In the genomic region with DNA sequence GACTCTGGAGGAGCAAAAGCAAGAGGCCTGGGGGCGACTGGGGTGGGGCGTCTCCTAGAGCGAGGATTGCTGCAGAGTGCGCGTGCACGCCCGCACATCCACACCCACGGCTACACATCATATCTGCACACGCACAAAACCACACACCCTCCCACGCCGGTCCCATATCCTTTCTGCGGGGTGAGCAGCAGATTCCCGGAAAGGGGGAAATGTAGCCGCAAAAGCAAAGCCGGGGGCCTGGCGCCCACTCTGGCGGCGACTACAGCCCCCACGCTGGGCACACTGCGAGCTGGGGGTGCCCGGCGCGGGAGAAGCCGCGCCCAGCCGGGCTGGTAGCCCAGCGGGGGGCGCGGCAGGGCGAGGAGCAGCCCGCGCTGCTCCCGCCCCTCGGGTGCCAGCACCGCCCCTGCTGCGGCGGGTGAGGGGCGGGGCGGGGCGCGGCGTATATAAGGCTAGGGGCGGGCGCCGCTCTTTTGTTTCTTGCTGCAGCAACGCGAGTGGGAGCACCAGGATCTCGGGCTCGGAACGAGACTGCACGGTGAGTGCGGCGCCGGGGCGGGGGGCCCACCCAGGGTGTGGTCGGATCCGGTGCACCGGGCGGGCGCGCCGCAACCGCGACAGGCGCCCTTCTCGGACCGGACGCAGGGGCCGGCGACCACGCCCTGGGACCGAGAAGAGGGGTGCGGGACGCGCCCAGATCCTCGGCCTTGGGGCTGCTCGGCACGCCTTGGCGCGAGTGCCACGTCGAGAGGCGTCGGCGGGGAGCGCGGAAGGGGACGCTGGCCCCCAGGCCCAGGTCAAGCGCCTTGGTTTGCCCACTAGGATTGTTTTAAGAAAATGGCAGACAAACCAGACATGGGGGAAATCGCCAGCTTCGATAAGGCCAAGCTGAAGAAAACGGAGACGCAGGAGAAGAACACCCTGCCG, we compare ENCODE assay signal across 1 cellular context.
TF ChIP-seq lines count a peak whose summit lies in the region.

TMSB10 (plus strand) TSS at position 476 of the 927 bp plus-strand sequence.

TF ChIP-seq in K562, 482 proteins besides CTCF, POLR2A, EP300 and RAD21 (continued from another document and continues in another):
- TF ChIP-seq, protein P1, sequence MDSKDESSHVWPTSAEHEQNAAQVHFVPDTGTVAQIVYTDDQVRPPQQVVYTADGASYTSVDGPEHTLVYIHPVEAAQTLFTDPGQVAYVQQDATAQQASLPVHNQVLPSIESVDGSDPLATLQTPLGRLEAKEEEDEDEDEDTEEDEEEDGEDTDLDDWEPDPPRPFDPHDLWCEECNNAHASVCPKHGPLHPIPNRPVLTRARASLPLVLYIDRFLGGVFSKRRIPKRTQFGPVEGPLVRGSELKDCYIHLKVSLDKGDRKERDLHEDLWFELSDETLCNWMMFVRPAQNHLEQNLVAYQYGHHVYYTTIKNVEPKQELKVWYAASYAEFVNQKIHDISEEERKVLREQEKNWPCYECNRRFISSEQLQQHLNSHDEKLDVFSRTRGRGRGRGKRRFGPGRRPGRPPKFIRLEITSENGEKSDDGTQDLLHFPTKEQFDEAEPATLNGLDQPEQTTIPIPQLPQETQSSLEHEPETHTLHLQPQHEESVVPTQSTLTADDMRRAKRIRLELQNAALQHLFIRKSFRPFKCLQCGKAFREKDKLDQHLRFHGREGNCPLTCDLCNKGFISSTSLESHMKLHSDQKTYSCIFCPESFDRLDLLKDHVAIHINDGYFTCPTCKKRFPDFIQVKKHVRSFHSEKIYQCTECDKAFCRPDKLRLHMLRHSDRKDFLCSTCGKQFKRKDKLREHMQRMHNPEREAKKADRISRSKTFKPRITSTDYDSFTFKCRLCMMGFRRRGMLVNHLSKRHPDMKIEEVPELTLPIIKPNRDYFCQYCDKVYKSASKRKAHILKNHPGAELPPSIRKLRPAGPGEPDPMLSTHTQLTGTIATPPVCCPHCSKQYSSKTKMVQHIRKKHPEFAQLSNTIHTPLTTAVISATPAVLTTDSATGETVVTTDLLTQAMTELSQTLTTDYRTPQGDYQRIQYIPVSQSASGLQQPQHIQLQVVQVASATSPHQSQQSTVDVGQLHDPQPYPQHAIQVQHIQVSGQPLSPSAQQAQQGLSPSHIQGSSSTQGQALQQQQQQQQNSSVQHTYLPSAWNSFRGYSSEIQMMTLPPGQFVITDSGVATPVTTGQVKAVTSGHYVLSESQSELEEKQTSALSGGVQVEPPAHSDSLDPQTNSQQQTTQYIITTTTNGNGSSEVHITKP (IDR thresholded peaks at IDR 0.05; ENCODE audit: partially characterized antibody), result peak; percentile 89
- TF ChIP-seq ZNF583 (CRISPR knock-in tag; IDR thresholded peaks at IDR 0.05) (0 out of 2 replicates have a peak, but pooled peaks have one; percentile 20), ZNF277 (CRISPR knock-in tag; IDR thresholded peaks at IDR 0.05; ENCODE audit: borderline replicate concordance) (no peak), E2F3 (CRISPR knock-in tag; IDR thresholded peaks at IDR 0.05) (no peak), POLR2AphosphoS2 (IDR thresholded peaks at IDR 0.05; ENCODE audit: low read length) (peak; percentile 79; the same call in 1 of the 2 replicates), SLC30A9 (CRISPR knock-in tag; IDR thresholded peaks at IDR 0.05) (no peak), HNRNPUL1 (IDR thresholded peaks at IDR 0.05; ENCODE audit: low read length) (no peak), BDP1 (IDR thresholded peaks at IDR 0.05; ENCODE audit: insufficient read depth, insufficient read length) (no peak), MEF2A (IDR thresholded peaks at IDR 0.05; ENCODE audit: control insufficient read depth, low read depth, low read length) (no peak), ZNF263 (CRISPR knock-in tag; IDR thresholded peaks at IDR 0.05; ENCODE audit: borderline replicate concordance) (peak; percentile 83), ELK3 (CRISPR knock-in tag; IDR thresholded peaks at IDR 0.05) (no peak), KDM5B (IDR thresholded peaks at IDR 0.05; ENCODE audit: insufficient replicate concordance, low read depth, low read length) (peak; percentile 96), ETV6 (IDR thresholded peaks at IDR 0.05; ENCODE audit: borderline replicate concordance in 1 of 2, low read depth in 2 of 2, low read length in 1 of 2) (0 out of 4 replicates have a peak, but pooled peaks of 1 of the 2 experiments have one; percentile 59), ETV6 (CRISPR knock-in tag; IDR thresholded peaks at IDR 0.05; ENCODE audit: borderline replicate concordance) (no peak), THRAP3 (IDR thresholded peaks at IDR 0.05; ENCODE audit: borderline replicate concordance) (no peak), STAG1 (CRISPR knock-in tag; IDR thresholded peaks at IDR 0.05; ENCODE audit: borderline replicate concordance) (no peak), TRIM24 (IDR thresholded peaks at IDR 0.05) (no peak), ZBTB1 (CRISPR knock-in tag; IDR thresholded peaks at IDR 0.05; ENCODE audit: borderline replicate concordance, low read depth) (peak; percentile 86), TAF9B (IDR thresholded peaks at IDR 0.05; ENCODE audit: partially characterized antibody) (no peak), HIVEP1 (CRISPR knock-in tag; IDR thresholded peaks at IDR 0.05) (no peak), RBM25 (IDR thresholded peaks at IDR 0.05; ENCODE audit: low read depth, low read length, severe bottlenecking) (peak; percentile 43), ZNF780A (CRISPR knock-in tag; IDR thresholded peaks at IDR 0.05) (no peak), FOXM1 (IDR thresholded peaks at IDR 0.05; ENCODE audit: low read depth) (no peak), FOXM1 (CRISPR knock-in tag; IDR thresholded peaks at IDR 0.05; ENCODE audit: low read depth) (peak; percentile 40; the same call in 1 of the 2 replicates), TRIM28 (IDR thresholded peaks at IDR 0.05) (no peak), CAMTA2 (CRISPR knock-in tag; conservative IDR thresholded peaks at IDR 0.05) (no peak), ZNF124 (CRISPR knock-in tag; IDR thresholded peaks at IDR 0.05) (no peak), NR2F6 (CRISPR knock-in tag; IDR thresholded peaks at IDR 0.05) (no peak), CLOCK (CRISPR knock-in tag; IDR thresholded peaks at IDR 0.05; ENCODE audit: borderline replicate concordance) (no peak), KLF1 (tag; IDR thresholded peaks at IDR 0.05) (peak; percentile 96), JUNB (CRISPR knock-in tag; conservative IDR thresholded peaks at IDR 0.05) (no peak), RB1 (IDR thresholded peaks at IDR 0.05; ENCODE audit: low read depth) (peak; percentile 81), HSF4 (CRISPR knock-in tag; IDR thresholded peaks at IDR 0.05; ENCODE audit: borderline replicate concordance) (no peak), NEUROD1 (IDR thresholded peaks at IDR 0.05; ENCODE audit: borderline replicate concordance, low read depth, low read length, partially characterized antibody) (peak; percentile 10), HDAC8 (tag; IDR thresholded peaks at IDR 0.05) (0 out of 2 replicates have a peak, but pooled peaks have one; percentile 12), CHD4 (IDR thresholded peaks at IDR 0.05; ENCODE audit: insufficient read depth, insufficient replicate concordance, low read depth, low read length, poor library complexity, severe bottlenecking) (no peak), TFAM (CRISPR knock-in tag; conservative IDR thresholded peaks at IDR 0.05) (no peak), ELF4 (CRISPR knock-in tag; IDR thresholded peaks at IDR 0.05) (no peak), MEF2D (tag; conservative IDR thresholded peaks at IDR 0.05; ENCODE audit: low read depth) (no peak), ZKSCAN3 (CRISPR knock-in tag; IDR thresholded peaks at IDR 0.05) (no peak), NFXL1 (CRISPR knock-in tag; IDR thresholded peaks at IDR 0.05) (no peak), SMAD1 (IDR thresholded peaks at IDR 0.05; ENCODE audit: low read depth, low read length, partially characterized antibody) (peak; percentile 75), DIDO1 (tag; IDR thresholded peaks at IDR 0.05; ENCODE audit: low read depth) (no peak), ZNF140 (CRISPR knock-in tag; IDR thresholded peaks at IDR 0.05) (no peak), GABPA (tag; conservative IDR thresholded peaks at IDR 0.05; ENCODE audit: low read depth) (peak; percentile 40; the same call in 1 of the 2 replicates)
- TF ChIP-seq, protein P2, sequence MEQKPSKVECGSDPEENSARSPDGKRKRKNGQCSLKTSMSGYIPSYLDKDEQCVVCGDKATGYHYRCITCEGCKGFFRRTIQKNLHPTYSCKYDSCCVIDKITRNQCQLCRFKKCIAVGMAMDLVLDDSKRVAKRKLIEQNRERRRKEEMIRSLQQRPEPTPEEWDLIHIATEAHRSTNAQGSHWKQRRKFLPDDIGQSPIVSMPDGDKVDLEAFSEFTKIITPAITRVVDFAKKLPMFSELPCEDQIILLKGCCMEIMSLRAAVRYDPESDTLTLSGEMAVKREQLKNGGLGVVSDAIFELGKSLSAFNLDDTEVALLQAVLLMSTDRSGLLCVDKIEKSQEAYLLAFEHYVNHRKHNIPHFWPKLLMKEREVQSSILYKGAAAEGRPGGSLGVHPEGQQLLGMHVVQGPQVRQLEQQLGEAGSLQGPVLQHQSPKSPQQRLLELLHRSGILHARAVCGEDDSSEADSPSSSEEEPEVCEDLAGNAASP (IDR thresholded peaks at IDR 0.05), result no peak
- TF ChIP-seq, protein P3, sequence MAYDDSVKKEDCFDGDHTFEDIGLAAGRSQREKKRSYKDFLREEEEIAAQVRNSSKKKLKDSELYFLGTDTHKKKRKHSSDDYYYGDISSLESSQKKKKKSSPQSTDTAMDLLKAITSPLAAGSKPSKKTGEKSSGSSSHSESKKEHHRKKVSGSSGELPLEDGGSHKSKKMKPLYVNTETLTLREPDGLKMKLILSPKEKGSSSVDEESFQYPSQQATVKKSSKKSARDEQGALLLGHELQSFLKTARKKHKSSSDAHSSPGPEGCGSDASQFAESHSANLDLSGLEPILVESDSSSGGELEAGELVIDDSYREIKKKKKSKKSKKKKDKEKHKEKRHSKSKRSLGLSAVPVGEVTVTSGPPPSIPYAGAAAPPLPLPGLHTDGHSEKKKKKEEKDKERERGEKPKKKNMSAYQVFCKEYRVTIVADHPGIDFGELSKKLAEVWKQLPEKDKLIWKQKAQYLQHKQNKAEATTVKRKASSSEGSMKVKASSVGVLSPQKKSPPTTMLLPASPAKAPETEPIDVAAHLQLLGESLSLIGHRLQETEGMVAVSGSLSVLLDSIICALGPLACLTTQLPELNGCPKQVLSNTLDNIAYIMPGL (CRISPR knock-in tag; IDR thresholded peaks at IDR 0.05), result no peak
- TF ChIP-seq, protein P4, sequence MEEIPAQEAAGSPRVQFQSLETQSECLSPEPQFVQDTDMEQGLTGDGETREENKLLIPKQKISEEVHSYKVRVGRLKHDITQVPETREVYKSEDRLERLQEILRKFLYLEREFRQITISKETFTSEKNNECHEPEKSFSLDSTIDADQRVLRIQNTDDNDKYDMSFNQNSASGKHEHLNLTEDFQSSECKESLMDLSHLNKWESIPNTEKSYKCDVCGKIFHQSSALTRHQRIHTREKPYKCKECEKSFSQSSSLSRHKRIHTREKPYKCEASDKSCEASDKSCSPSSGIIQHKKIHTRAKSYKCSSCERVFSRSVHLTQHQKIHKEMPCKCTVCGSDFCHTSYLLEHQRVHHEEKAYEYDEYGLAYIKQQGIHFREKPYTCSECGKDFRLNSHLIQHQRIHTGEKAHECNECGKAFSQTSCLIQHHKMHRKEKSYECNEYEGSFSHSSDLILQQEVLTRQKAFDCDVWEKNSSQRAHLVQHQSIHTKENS (CRISPR knock-in tag; IDR thresholded peaks at IDR 0.05), result no peak
- TF ChIP-seq, protein P5, sequence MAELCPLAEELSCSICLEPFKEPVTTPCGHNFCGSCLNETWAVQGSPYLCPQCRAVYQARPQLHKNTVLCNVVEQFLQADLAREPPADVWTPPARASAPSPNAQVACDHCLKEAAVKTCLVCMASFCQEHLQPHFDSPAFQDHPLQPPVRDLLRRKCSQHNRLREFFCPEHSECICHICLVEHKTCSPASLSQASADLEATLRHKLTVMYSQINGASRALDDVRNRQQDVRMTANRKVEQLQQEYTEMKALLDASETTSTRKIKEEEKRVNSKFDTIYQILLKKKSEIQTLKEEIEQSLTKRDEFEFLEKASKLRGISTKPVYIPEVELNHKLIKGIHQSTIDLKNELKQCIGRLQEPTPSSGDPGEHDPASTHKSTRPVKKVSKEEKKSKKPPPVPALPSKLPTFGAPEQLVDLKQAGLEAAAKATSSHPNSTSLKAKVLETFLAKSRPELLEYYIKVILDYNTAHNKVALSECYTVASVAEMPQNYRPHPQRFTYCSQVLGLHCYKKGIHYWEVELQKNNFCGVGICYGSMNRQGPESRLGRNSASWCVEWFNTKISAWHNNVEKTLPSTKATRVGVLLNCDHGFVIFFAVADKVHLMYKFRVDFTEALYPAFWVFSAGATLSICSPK (IDR thresholded peaks at IDR 0.05; ENCODE audit: borderline replicate concordance), result no peak
